In genomic region chr4:78038704-78039103, GRCh38 we compare ENCODE assay signal across 1 cellular context.
TF ChIP-seq lines count a peak whose summit lies in the region.

No MANE protein-coding gene starts in this region.

TF ChIP-seq in HepG2, 621 proteins besides CTCF, POLR2A, EP300 and RAD21 (continued from another document):
- TF ChIP-seq AKNA (CRISPR knock-in tag; IDR thresholded peaks at IDR 0.05; ENCODE audit: borderline replicate concordance) (no peak), PHF20 (CRISPR knock-in tag; IDR thresholded peaks at IDR 0.05) (no peak), ZNF597 (CRISPR knock-in tag; IDR thresholded peaks at IDR 0.05) (no peak), CEBPB (IDR thresholded peaks at IDR 0.05; ENCODE audit: borderline replicate concordance, low read depth, low read length) (no peak), TOE1 (CRISPR knock-in tag; IDR thresholded peaks at IDR 0.05) (no peak), SUZ12 (IDR thresholded peaks at IDR 0.05; ENCODE audit: low read depth, low read length) (no peak)
